In the genomic region with DNA sequence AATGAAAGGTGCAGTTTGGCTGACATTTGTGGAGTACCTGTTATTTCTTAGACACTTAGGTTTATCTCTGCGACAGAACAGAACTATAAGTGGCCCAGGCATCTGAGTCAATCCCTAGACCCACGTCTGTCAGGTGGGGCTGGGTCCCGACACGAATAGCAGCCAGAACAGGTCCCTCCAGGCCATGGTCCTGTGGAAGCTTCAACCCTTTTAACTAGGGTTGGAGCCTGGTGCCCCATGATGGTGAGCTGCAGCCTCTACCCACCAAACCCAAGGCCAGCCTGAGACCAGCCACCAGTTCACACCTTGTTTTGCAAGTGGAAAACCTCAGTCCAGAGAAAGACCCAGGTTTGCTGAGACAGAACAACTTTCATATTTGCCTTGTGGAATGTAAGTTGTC, we compare ENCODE assay signal across 28 cellular contexts.
"Had no signal": no experiment of that assay in that cellular context is flagged by ENCODE, and none has a peak within 500 bp of the region (broad histone marks: within the 10 kb centered on the region; RNA-seq: fewer than 3 reads in every experiment).

No MANE protein-coding gene starts in this region.

- ATAC-seq: effector memory CD8-positive, alpha-beta T cell; esophagus mucosa; foreskin keratinocyte; gastrocnemius medialis; gastroesophageal sphincter; heart left ventricle; heart right ventricle had no signal

- DNase-seq: colonic mucosa; cortex of kidney; dermis blood vessel endothelial cell; dorsolateral prefrontal cortex; effector CD4-positive, alpha-beta T cell; effector CD8-positive, alpha-beta T cell; effector memory CD4-positive, alpha-beta T cell; effector memory CD8-positive, alpha-beta T cell; endodermal cell; erythroblast; esophagus squamous epithelium; foreskin fibroblast; foreskin keratinocyte; foreskin melanocyte; gastrocnemius medialis; glutamatergic neuron; head of caudate nucleus; heart left ventricle; heart right ventricle had no signal

- H3K27ac ChIP-seq: colonic mucosa, coronary artery, dorsolateral prefrontal cortex, epithelial cell of prostate, esophagus muscularis mucosa, esophagus squamous epithelium, foreskin keratinocyte, gastrocnemius medialis, gastroesophageal sphincter, heart left ventricle, heart right ventricle had no signal

- H3K36me3 ChIP-seq: colonic mucosa, esophagus muscularis mucosa, esophagus squamous epithelium, gastrocnemius medialis, gastroesophageal sphincter, heart left ventricle, heart right ventricle had no signal

- H3K9me3 ChIP-seq: colonic mucosa, esophagus muscularis mucosa, esophagus squamous epithelium, gastrocnemius medialis, gastroesophageal sphincter, heart left ventricle, heart right ventricle had no signal

- FAIRE-seq: colon, endometrium, endothelial cell of umbilical vein, frontal cortex had no signal

- H3K27me3 ChIP-seq: colonic mucosa, dorsolateral prefrontal cortex, esophagus squamous epithelium, foreskin keratinocyte, gastrocnemius medialis, heart left ventricle, heart right ventricle had no signal

- H3K4me3 ChIP-seq: colonic mucosa, coronary artery, dorsolateral prefrontal cortex, esophagus muscularis mucosa, esophagus squamous epithelium, gastrocnemius medialis, gastroesophageal sphincter, heart left ventricle, heart right ventricle had no signal

- H3K4me1 ChIP-seq: colonic mucosa, esophagus muscularis mucosa, esophagus squamous epithelium, foreskin keratinocyte, gastrocnemius medialis, gastroesophageal sphincter, heart left ventricle, heart right ventricle had no signal
